Comparison of ENCODE assay signal across 21 cellular contexts in genomic region chr16:85605051-85605911, GRCh38. TPM values are rescaled to one million over a fixed set of nuclear protein-coding genes. Genes with fewer than 3 reads are reported as not detected.
DNase-seq lines count a peak whose midpoint lies in the region; ATAC-seq and TF ChIP-seq lines count a peak whose summit lies in the region.
"Had no signal": no experiment of that assay in that cellular context is flagged by ENCODE, and none has a peak within 500 bp of the region (broad histone marks: within the 10 kb centered on the region; RNA-seq: fewer than 3 reads in every experiment).

No MANE protein-coding gene starts in this region.

- ATAC-seq in DND-41 (ENCODE audit: insufficient read depth, low read depth) (no peak), HG03342 (IDR thresholded peaks at IDR 0.05; ENCODE audit: unreplicated experiment) (no peak)
- ATAC-seq: activated CD8-positive, alpha-beta memory T cell treated with anti-CD3 and anti-CD28 coated beads, Interleukin-2, amount 10 ng/mL, durations not matched to agents 7 days and 5 days; right cardiac atrium had no signal

- peaks cover 17% of the 10 kb centered on the region; the same call in 1 of the 2 replicates for H3K36me3 ChIP-seq in DND-41 (ENCODE audit: insufficient read depth, low read length)
- peaks cover 3% of the 10 kb centered on the region; the same call in 1 of the 2 replicates for H3K36me3 ChIP-seq in SJSA1
- H3K36me3 ChIP-seq in neural progenitor cell, result no peaks in the 10 kb centered on the region
- H3K36me3 ChIP-seq: adrenal gland, HAP-1, neutrophil had no signal

- H3K4me3 ChIP-seq in DND-41 (ENCODE audit: low read depth in 1 of 2, low read length in 2 of 2) (no peak overlapping the region), SJSA1 (no peak overlapping the region), neural progenitor cell (no peak overlapping the region)
- H3K4me3 ChIP-seq: adrenal gland, HAP-1, PC-9, SK-N-MC had no signal

- H4K20me1 ChIP-seq in DND-41 (ENCODE audit: insufficient read depth, low read length) (peaks cover 91% of the 10 kb centered on the region), neural progenitor cell (ENCODE audit: low read depth) (peaks cover 10% of the 10 kb centered on the region)

- H3K4me2 ChIP-seq in DND-41 (ENCODE audit: insufficient read depth, low read length) (no peak overlapping the region), neural progenitor cell (no peak overlapping the region)
- H3K4me2 ChIP-seq: PC-9 had no signal

- peak overlapping the region; percentile 29 for H3K27ac Mint-ChIP-seq in neural progenitor cell
- H3K27ac Mint-ChIP-seq: activated CD8-positive, alpha-beta memory T cell treated with anti-CD3 and anti-CD28 coated beads, Interleukin-2, amount 10 ng/mL, durations not matched to agents 7 days and 5 days; stimulated activated naive CD8-positive, alpha-beta T cell treated with anti-CD3 and anti-CD28 coated beads, Interleukin-15, Interleukin-2, amounts not matched to agents 100 ng/mL and 50 ng/mL, for 24 hours had no signal

- peaks cover 26% of the 10 kb centered on the region for H3K27me3 Mint-ChIP-seq in neural progenitor cell (ENCODE audit: insufficient read depth, low read depth)
- H3K27me3 Mint-ChIP-seq: activated CD8-positive, alpha-beta memory T cell treated with anti-CD3 and anti-CD28 coated beads, Interleukin-2, amount 10 ng/mL, durations not matched to agents 7 days and 5 days; stimulated activated naive CD8-positive, alpha-beta T cell treated with anti-CD3 and anti-CD28 coated beads, Interleukin-15, Interleukin-2, amounts not matched to agents 100 ng/mL and 50 ng/mL, for 24 hours had no signal

- H3K4me1 ChIP-seq in DND-41 (ENCODE audit: insufficient read depth, low read length) (peaks cover 55% of the 10 kb centered on the region), SJSA1 (replicated peaks) (peaks cover 40% of the 10 kb centered on the region), neural progenitor cell (peaks cover 63% of the 10 kb centered on the region)

- peak overlapping the region; percentile 9 for H3K9ac ChIP-seq in DND-41 (ENCODE audit: low read depth, low read length)
- no peak overlapping the region for H3K9ac ChIP-seq in neural progenitor cell

- peak overlapping the region; percentile 27; the same call in 1 of the 2 replicates for H3K27ac ChIP-seq in DND-41 (ENCODE audit: low read length)
- peak overlapping the region; percentile 32 for H3K27ac ChIP-seq in SJSA1
- no peak overlapping the region for H3K27ac ChIP-seq in neural progenitor cell
- H3K27ac ChIP-seq: adrenal gland, neutrophil, PC-9, SK-N-MC had no signal

- H2AFZ ChIP-seq in DND-41 (ENCODE audit: low read depth, low read length) (no peak overlapping the region), neural progenitor cell (replicated peaks) (no peak overlapping the region)
- H2AFZ ChIP-seq: PC-9 had no signal

- H3K27me3 ChIP-seq in DND-41 (ENCODE audit: insufficient read depth, low read length, poor library complexity) (no peaks in the 10 kb centered on the region), SJSA1 (replicated peaks) (no peaks in the 10 kb centered on the region), neural progenitor cell (peaks cover 17% of the 10 kb centered on the region)
- H3K27me3 ChIP-seq: adrenal gland had no signal

- H3K36me3 Mint-ChIP-seq in neural progenitor cell, result no peaks in the 10 kb centered on the region
- H3K36me3 Mint-ChIP-seq: activated CD8-positive, alpha-beta memory T cell treated with anti-CD3 and anti-CD28 coated beads, Interleukin-2, amount 10 ng/mL, durations not matched to agents 7 days and 5 days had no signal

- no peak for DNase-seq in DND-41
- peak; percentile 95 to 97 for DNase-seq in SJSA1 (ENCODE audit: low read depth in 1 of 2, low spot score in 2 of 2)
- DNase-seq in islet precursor cell, result peak; percentile 70
- DNase-seq in neural progenitor cell (ENCODE audit: low spot score), result no peak
- no peak for DNase-seq in AG08395 (ENCODE audit: low spot score)
- DNase-seq in KG1 (lab: John Stamatoyannopoulos, UW), result no peak
- no peak for DNase-seq in Kasumi-1 (lab: John Stamatoyannopoulos, UW)
- DNase-seq: activated CD4-positive, alpha-beta T cell treated with anti-CD3 and anti-CD28 coated beads for 1 hour; activated CD8-positive, alpha-beta memory T cell treated with anti-CD3 and anti-CD28 coated beads, Interleukin-2, amount 10 ng/mL, durations not matched to agents 7 days and 5 days; adrenal gland; effector CD8-positive, alpha-beta T cell; mammary epithelial cell; NCI-H748 treated with DMSO at 0.1 percent for 48 hours; PC-9; T1000 had no signal

- no peaks in the 10 kb centered on the region for H3K9me3 Mint-ChIP-seq in neural progenitor cell
- H3K9me3 Mint-ChIP-seq: stimulated activated naive CD8-positive, alpha-beta T cell treated with anti-CD3 and anti-CD28 coated beads, Interleukin-15, Interleukin-2, amounts not matched to agents 100 ng/mL and 50 ng/mL, for 24 hours had no signal

- H3K4me1 Mint-ChIP-seq in neural progenitor cell, result peaks cover 83% of the 10 kb centered on the region

- TF ChIP-seq CTCF in DND-41 (IDR thresholded peaks at IDR 0.05; ENCODE audit: borderline replicate concordance, extremely low read depth, low read length, poor library complexity, severe bottlenecking) (no peak), neural progenitor cell (IDR thresholded peaks at IDR 0.05) (no peak)

- H3K79me2 ChIP-seq in DND-41 (ENCODE audit: insufficient read depth, low read length) (peaks cover 84% of the 10 kb centered on the region), neural progenitor cell (ENCODE audit: low read depth) (no peaks in the 10 kb centered on the region)

- H3F3A ChIP-seq in neural progenitor cell (ENCODE audit: low read depth), result peaks cover 64% of the 10 kb centered on the region

- H3K9me3 ChIP-seq in DND-41 (ENCODE audit: insufficient read depth, low read length, severe bottlenecking) (no peaks in the 10 kb centered on the region), SJSA1 (replicated peaks) (no peaks in the 10 kb centered on the region; the same call in 1 of the 2 replicates), neural progenitor cell (ENCODE audit: low read depth) (no peaks in the 10 kb centered on the region)
- H3K9me3 ChIP-seq: adrenal gland, HAP-1, neutrophil had no signal

- H3K4me3 Mint-ChIP-seq in neural progenitor cell, result peak overlapping the region; percentile 30
- H3K4me3 Mint-ChIP-seq: activated CD8-positive, alpha-beta memory T cell treated with anti-CD3 and anti-CD28 coated beads, Interleukin-2, amount 10 ng/mL, durations not matched to agents 7 days and 5 days; stimulated activated naive CD8-positive, alpha-beta T cell treated with anti-CD3 and anti-CD28 coated beads, Interleukin-15, Interleukin-2, amounts not matched to agents 100 ng/mL and 50 ng/mL, for 24 hours had no signal

RNA-seq across cellular contexts. Expression of gene GSE1, which starts 7.8 kb away (rescaled TPM):
- total RNA-seq in SJSA1 (2014; rRNA removed; shearing (Covaris generic)), result 11.9 and 42.7 TPM in 2 replicates
- total RNA-seq in neural progenitor cell (ENCODE audit: low replicate concordance), result 7.7 and 20.4 TPM in 2 replicates

Comparison
In these comparisons a context has a peak if more than half of its experiments do, and no peak if none do; other contexts are left out.
1. DNase-seq: peak in SJSA1 (2 of 2) and islet precursor cell (single experiment); none in DND-41 (single experiment), neural progenitor cell (single experiment), AG08395 (single experiment), KG1 (single experiment) and Kasumi-1 (0 of 2).